In the genomic region with DNA sequence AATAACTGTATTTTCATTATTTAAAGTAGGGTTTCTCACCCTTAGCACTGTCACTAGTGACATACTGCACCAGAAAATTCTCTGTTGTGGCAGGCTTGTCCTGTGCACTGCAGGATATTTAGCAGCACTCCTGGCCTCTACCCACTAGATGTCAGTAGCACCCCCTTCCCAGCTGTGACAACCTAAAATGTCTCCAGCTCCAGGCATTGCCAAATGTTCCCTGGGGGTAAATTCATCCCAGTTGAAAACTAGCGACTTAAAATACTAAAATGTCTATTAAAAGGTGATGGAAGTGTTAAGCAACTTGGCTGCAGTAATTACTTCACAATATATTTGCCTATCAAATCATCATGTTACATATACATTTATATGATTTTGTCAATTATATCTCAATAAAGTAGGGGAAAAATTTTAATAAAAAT, we compare ENCODE assay signal across 8 cellular contexts.
DNase-seq lines count a peak whose midpoint lies in the region; ATAC-seq and TF ChIP-seq lines count a peak whose summit lies in the region.

No MANE protein-coding gene starts in this region.

- no peaks in the 10 kb centered on the region for H3K36me3 Mint-ChIP-seq in Calu3 (ENCODE audit: insufficient read depth, unreplicated experiment)

- H3K27me3 ChIP-seq in right cardiac atrium (ENCODE audit: control insufficient read depth, insufficient read depth) (no peaks in the 10 kb centered on the region), gastrocnemius medialis (no peaks in the 10 kb centered on the region)

- CTCF ChIA-PET in Calu3 (lab: Charles Lee), result interaction anchor here (0.6 to 1.0 kb wide), 5 partner anchors 12 to 176 kb away, joined by 3 to 9 read pairs (median 6); a partner anchor contains a TSS

- H3K4me1 ChIP-seq in right cardiac atrium (ENCODE audit: control insufficient read depth, insufficient read depth, low read length) (no peaks in the 10 kb centered on the region), gastrocnemius medialis (peaks cover 0 to 11% of the 10 kb centered on the region in 2 donors)

- no peaks in the 10 kb centered on the region for H3K36me3 ChIP-seq in gastrocnemius medialis

- intact Hi-C loops in Calu3 (cut with micrococcal nuclease; ENCODE audit: unreplicated experiment), result loop anchor here (1.0 kb wide), 2 partner anchors 75 to 162 kb away; a partner anchor contains a TSS
- intact Hi-C loops in right cardiac atrium (cut with DNase I), result loop anchor here (2.0 to 10.0 kb wide), 5 partner anchors 82 to 168 kb away; no protein-coding TSS in a partner anchor
- intact Hi-C loops in gastrocnemius medialis (cut with DNase I; ENCODE audit: low total_unique reads), result loop anchor here (1.0 to 10.0 kb wide), 3 partner anchors 76 to 252 kb away; a partner anchor contains a TSS

- peak; percentile 82 for TF ChIP-seq CTCF in Calu3 (IDR thresholded peaks at IDR 0.05; ENCODE audit: unreplicated experiment)
- TF ChIP-seq CTCF in NB4 (IDR thresholded peaks at IDR 0.05; ENCODE audit: low read depth, low read length), result peak; percentile 85
- TF ChIP-seq CTCF in gastrocnemius medialis (IDR thresholded peaks at IDR 0.05 in 4 of 5, conservative IDR thresholded peaks at IDR 0.05 in 1 of 5), result peak; percentile 47 to 88 (median 81)

- no peak overlapping the region for H3K4me3 ChIP-seq in NB4 (ENCODE audit: low read depth, low read length)
- H3K4me3 ChIP-seq in right cardiac atrium (ENCODE audit: low read length), result no peak overlapping the region
- no peak overlapping the region for H3K4me3 ChIP-seq in gastrocnemius medialis

- H3K4me3 Mint-ChIP-seq in Calu3 (ENCODE audit: low read depth, unreplicated experiment), result no peak overlapping the region

- H3K4me1 Mint-ChIP-seq in Calu3 (ENCODE audit: low read depth, unreplicated experiment), result peaks cover 6% of the 10 kb centered on the region

- TF ChIP-seq POLR2A in NB4 (IDR thresholded peaks at IDR 0.05; ENCODE audit: extremely low read depth, insufficient read length) (no peak), gastrocnemius medialis (IDR thresholded peaks at IDR 0.05) (no peak)

- H3K27ac Mint-ChIP-seq in Calu3 (ENCODE audit: unreplicated experiment), result no peak overlapping the region

- no peaks in the 10 kb centered on the region for H3K9me3 Mint-ChIP-seq in Calu3 (ENCODE audit: low read depth, unreplicated experiment)

- ATAC-seq in GM21786 (IDR thresholded peaks at IDR 0.05; ENCODE audit: unreplicated experiment), result peak; percentile 82
- ATAC-seq in right cardiac atrium, result peak; percentile 93
- ATAC-seq in gastrocnemius medialis, result peak; percentile 95 to 99
- ATAC-seq in GM21825 (IDR thresholded peaks at IDR 0.05; ENCODE audit: unreplicated experiment), result no peak

- no peaks in the 10 kb centered on the region for H3K27me3 Mint-ChIP-seq in Calu3 (ENCODE audit: unreplicated experiment)

- H3K9me3 ChIP-seq in right cardiac atrium (ENCODE audit: control insufficient read depth, low read length) (no peaks in the 10 kb centered on the region), gastrocnemius medialis (no peaks in the 10 kb centered on the region)

- no TSS peak for BruUV-seq in Calu3 (replicated peaks; lab: Mats Ljungman, UMichigan)

- DNase-seq in Calu3 (peak; percentile 80), NB4 (ENCODE audit: low read depth) (peak; percentile 79), SKM-1 treated with dmso at 0.1 percent for 144 hours (lab: John Stamatoyannopoulos, UW; ENCODE audit: unreplicated experiment) (peak; percentile 73), amniotic epithelial cell (ENCODE audit: low read depth) (peak; percentile 61), right cardiac atrium (peak in 2 of 3 donors; percentile 48 to 54), gastrocnemius medialis (peak; percentile 28 to 66)

- in situ Hi-C loops in gastrocnemius medialis (cut with MboI; ENCODE audit: low sequenced_read_pairs in 4 of 4), result loop anchor here in 1 of 4 donors (5.0 kb wide), 1 partner anchor 164 kb away; no protein-coding TSS in a partner anchor

- H3K27ac ChIP-seq in right cardiac atrium (ENCODE audit: low read length) (no peak overlapping the region), gastrocnemius medialis (no peak overlapping the region)

- WGBS in right cardiac atrium, result 1% methylated on average over 1 of the region's 1 CpG
